ENCODE assay signal across 8 cellular contexts in genomic region chr12:30795660-30796507, GRCh38. TPM values are rescaled to one million over a fixed set of nuclear protein-coding genes. Genes with fewer than 3 reads are reported as not detected.
A peak's percentile ranks its signal among the peaks of the same experiment; 100 is the strongest.
DNase-seq lines count a peak whose midpoint lies in the region; ATAC-seq and TF ChIP-seq lines count a peak whose summit lies in the region.

No MANE protein-coding gene starts in this region.

- H3K4me1 ChIP-seq in esophagus muscularis mucosa, result peaks cover 5 to 24% (median 21%) of the 10 kb centered on the region in 4 donors

- H3K36me3 Mint-ChIP-seq in naive B cell, result no peaks in the 10 kb centered on the region

- 6% methylated on average over 16 of the region's 70 CpGs for WGBS in esophagus muscularis mucosa

- H3K27ac ChIP-seq in esophagus muscularis mucosa (replicated peaks in 1 of 4) (peak overlapping the region; percentile 27 to 71 (median 30)), substantia nigra (ENCODE audit: low read depth, low read length, poor library complexity, severe bottlenecking) (peak overlapping the region; percentile 35)

- H3K27me3 Mint-ChIP-seq in naive B cell, result peaks cover 56 to 63% (median 62%) of the 10 kb centered on the region in 3 donors

- no peaks in the 10 kb centered on the region for H3K9me3 Mint-ChIP-seq in naive B cell

- peak overlapping the region in 7 of 8 donors; percentile 21 to 85 (median 81) for H3K4me3 Mint-ChIP-seq in naive B cell

- H3K27me3 ChIP-seq in esophagus muscularis mucosa, result peaks cover 0 to 42% (median 5%) of the 10 kb centered on the region in 4 donors

- H3K4me3 ChIP-seq in HFF-Myc (replicated peaks; ENCODE audit: low read depth, low read length), result peak overlapping the region; percentile 58
- peak overlapping the region; percentile 60 to 78 (median 65) for H3K4me3 ChIP-seq in esophagus muscularis mucosa

- no peak overlapping the region for H3K27ac Mint-ChIP-seq in naive B cell

- peaks cover 7 to 12% (median 12%) of the 10 kb centered on the region in 3 donors for H3K4me1 Mint-ChIP-seq in naive B cell

- DNase-seq in NCI-H1436 (lab: John Stamatoyannopoulos, UW) (peak; percentile 5), NCI-H1436 treated with DMSO at 0.1 percent for 48 hours (lab: John Stamatoyannopoulos, UW) (no peak), HFF-Myc (ENCODE audit: extremely low read depth, low read depth) (no peak), NCI-H146 treated with DMSO at 0.1 percent for 48 hours (lab: John Stamatoyannopoulos, UW; ENCODE audit: unreplicated experiment) (peak; percentile 37), activated T-cell treated with anti-CD3 and anti-CD28 coated beads for 1 hour (ENCODE audit: low read depth) (peak; percentile 12), esophagus muscularis mucosa (ENCODE audit: extremely low spot score) (no peak), naive B cell (peak; percentile 30), substantia nigra (lab: John Stamatoyannopoulos, UW) (peak in 7 of 49 donors; percentile 5 to 71 (median 8))

- intact Hi-C loops in esophagus muscularis mucosa (cut with DNase I), result loop anchor here (10.0 kb wide), 1 partner anchor 101 kb away; the partner anchor contains the start of gene IPO8

- H3K9me3 ChIP-seq in esophagus muscularis mucosa, result no peaks in the 10 kb centered on the region

- no peak for TF ChIP-seq EP300 in esophagus muscularis mucosa (IDR thresholded peaks at IDR 0.05)

- peak; percentile 84 to 88 for ATAC-seq in naive B cell (ENCODE audit: low read depth in 2 of 2)

- TF ChIP-seq POLR2A in esophagus muscularis mucosa (IDR thresholded peaks at IDR 0.05; ENCODE audit: low read depth), result no peak

- no peaks in the 10 kb centered on the region for H3K36me3 ChIP-seq in esophagus muscularis mucosa

- no peak for TF ChIP-seq CTCF in HFF-Myc (IDR thresholded peaks at IDR 0.05; ENCODE audit: low read depth, low read length, missing control alignments)
- TF ChIP-seq CTCF in esophagus muscularis mucosa (IDR thresholded peaks at IDR 0.05), result peak in 1 of 3 experiments; percentile 29

RNA-seq across cellular contexts. Expression of gene CAPRIN2, which starts 41.1 kb away (rescaled TPM):
- 10 to 100 TPM; 21.5 to 44.4 (median 27.9) TPM for total RNA-seq in esophagus muscularis mucosa
- polyA plus RNA-seq in naive B cell (ENCODE audit: low read depth in 6 of 6), result 10 to 100 TPM in 3 of 6 donors, 1 to 10 TPM in 2, not detected in 1; 5.1 to 12.8 (median 10.1) TPM

Comparison
In these comparisons a context has a peak if more than half of its experiments do, and no peak if none do; other contexts are left out.
1. DNase-seq: peak in NCI-H1436 (single experiment), NCI-H146 treated with DMSO at 0.1 percent for 48 hours (single experiment), activated T-cell treated with anti-CD3 and anti-CD28 coated beads for 1 hour (single experiment) and naive B cell (single experiment); none in NCI-H1436 treated with DMSO at 0.1 percent for 48 hours (single experiment), HFF-Myc (single experiment) and esophagus muscularis mucosa (single experiment).